ENCODE assay signal across 8 cellular contexts in the genomic region with DNA sequence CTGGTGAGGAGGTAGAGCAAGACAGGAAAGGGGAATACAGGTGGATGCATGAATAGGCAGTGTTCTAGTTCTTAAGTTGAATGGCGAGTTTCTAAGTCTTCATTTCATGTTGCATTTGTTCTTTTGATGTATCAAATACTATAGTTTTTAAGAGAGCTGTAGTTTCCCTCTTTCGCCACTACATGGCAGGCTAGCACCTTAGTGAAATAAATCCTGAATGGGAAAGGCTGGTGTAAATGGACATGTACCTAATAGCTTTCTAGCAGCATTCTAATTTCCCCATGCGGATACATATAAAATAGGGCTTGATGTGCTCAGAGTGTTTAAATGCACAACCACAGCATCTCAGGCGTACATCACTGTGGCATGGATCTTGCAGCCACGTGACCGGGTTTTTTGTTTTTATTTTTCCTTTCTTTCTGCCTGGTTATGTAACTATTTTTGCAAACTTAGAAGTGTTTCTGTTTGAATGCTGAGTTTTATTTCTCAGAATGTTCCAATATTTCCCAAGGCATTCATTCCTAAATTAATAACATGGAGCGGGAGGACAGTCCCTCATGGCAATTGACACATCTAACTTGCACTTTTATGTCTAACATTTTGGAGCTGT. TPM values are rescaled to one million over a fixed set of nuclear protein-coding genes. Genes with fewer than 3 reads are reported as not detected.
DNase-seq lines count a peak whose midpoint lies in the region; ATAC-seq, FAIRE-seq and TF ChIP-seq lines count a peak whose summit lies in the region.

No MANE protein-coding gene starts in this region.

- DNase-seq in stimulated activated CD4-positive, alpha-beta T cell treated with anti-CD3 and anti-CD28 coated beads, Interleukin-4, amount 100 ng/mL, for 24 hours = peak; percentile 52
- no peak for DNase-seq in stimulated activated CD4-positive, alpha-beta T cell treated with anti-CD3 and anti-CD28 coated beads, Interleukin-4, amount 100 ng/mL, for 1 hour
- DNase-seq in NCI-H1417 (lab: John Stamatoyannopoulos, UW) = peak; percentile 68 to 90 (median 75)
- DNase-seq in SJCRH30 = peak; percentile 52 to 84
- peak; percentile 94 for DNase-seq in choroid plexus epithelial cell (ENCODE audit: low read depth)
- peak; percentile 71 for DNase-seq in urothelium cell line (ENCODE audit: low spot score)

- H3K36me3 ChIP-seq in SJCRH30 = no peaks in the 10 kb centered on the region
- H3K36me3 ChIP-seq in liver (ENCODE audit: control insufficient read depth in 4 of 4, insufficient read depth in 3 of 4, low read depth in 1 of 4, low read length in 3 of 4) = no peaks in the 10 kb centered on the region

- WGBS in liver = 21% methylated on average over 7 of the region's 7 CpGs

- ATAC-seq in GM19035 (IDR thresholded peaks at IDR 0.05; ENCODE audit: unreplicated experiment) = no peak

- H3K27me3 ChIP-seq in SJCRH30 = no peaks in the 10 kb centered on the region; the same call in none of the 2 replicates
- no peaks in the 10 kb centered on the region for H3K27me3 ChIP-seq in liver (ENCODE audit: control insufficient read depth in 4 of 4, insufficient read depth in 4 of 4, low read length in 3 of 4)

- H3K4me3 ChIP-seq in SJCRH30 (no peak overlapping the region), choroid plexus epithelial cell (ENCODE audit: low read depth, low read length) (no peak overlapping the region), liver (ENCODE audit: low read depth in 1 of 3, low read length in 3 of 3) (no peak overlapping the region)

- TF ChIP-seq RAD21 in liver (IDR thresholded peaks at IDR 0.05) = peak; percentile 97 to 99

- H3K4me1 ChIP-seq in SJCRH30 (no peaks in the 10 kb centered on the region), liver (ENCODE audit: control insufficient read depth in 4 of 4, insufficient read depth in 4 of 4, low read length in 3 of 4) (peaks cover 0 to 17% (median 9%) of the 10 kb centered on the region in 4 donors)

- TF ChIP-seq CTCF in choroid plexus epithelial cell (conservative IDR thresholded peaks at IDR 0.05; ENCODE audit: low read depth, low read length) = peak; percentile 82
- TF ChIP-seq CTCF in liver (IDR thresholded peaks at IDR 0.05; ENCODE audit: low read depth, low read length, missing input control) = peak; percentile 93

- H3K27ac ChIP-seq in SJCRH30 (no peak overlapping the region), liver (ENCODE audit: low read depth in 1 of 2, low read length in 2 of 2) (no peak overlapping the region)

- H3K9ac ChIP-seq in liver (ENCODE audit: low read depth in 1 of 2, low read length in 2 of 2) = no peak overlapping the region

- peak; percentile 23 for FAIRE-seq in urothelium cell line (lab: Jason Lieb, UNC)

- H3K9me3 ChIP-seq in SJCRH30 (replicated peaks) (peaks cover 7% of the 10 kb centered on the region; the same call in 1 of the 2 replicates), liver (ENCODE audit: control insufficient read depth in 4 of 4, low read length in 3 of 4) (no peaks in the 10 kb centered on the region)

TF ChIP-seq in liver, 16 proteins besides CTCF, POLR2A, EP300 and RAD21:
- TF ChIP-seq SP1 (IDR thresholded peaks at IDR 0.05) (no peak), TAF1 (conservative IDR thresholded peaks at IDR 0.05) (no peak), HNF4G (IDR thresholded peaks at IDR 0.05) (no peak), JUND (IDR thresholded peaks at IDR 0.05) (no peak), RXRA (IDR thresholded peaks at IDR 0.05) (no peak), NR2F2 (IDR thresholded peaks at IDR 0.05) (no peak), FOXA2 (IDR thresholded peaks at IDR 0.05) (no peak), YY1 (IDR thresholded peaks at IDR 0.05) (no peak), FOXA1 (IDR thresholded peaks at IDR 0.05) (no peak), GABPA (IDR thresholded peaks at IDR 0.05 in 1 of 2, conservative IDR thresholded peaks at IDR 0.05 in 1 of 2) (no peak), EGR1 (IDR thresholded peaks at IDR 0.05; ENCODE audit: low read depth in 2 of 2) (no peak), HNF4A (conservative IDR thresholded peaks at IDR 0.05) (no peak)
- TF ChIP-seq, protein P1, sequence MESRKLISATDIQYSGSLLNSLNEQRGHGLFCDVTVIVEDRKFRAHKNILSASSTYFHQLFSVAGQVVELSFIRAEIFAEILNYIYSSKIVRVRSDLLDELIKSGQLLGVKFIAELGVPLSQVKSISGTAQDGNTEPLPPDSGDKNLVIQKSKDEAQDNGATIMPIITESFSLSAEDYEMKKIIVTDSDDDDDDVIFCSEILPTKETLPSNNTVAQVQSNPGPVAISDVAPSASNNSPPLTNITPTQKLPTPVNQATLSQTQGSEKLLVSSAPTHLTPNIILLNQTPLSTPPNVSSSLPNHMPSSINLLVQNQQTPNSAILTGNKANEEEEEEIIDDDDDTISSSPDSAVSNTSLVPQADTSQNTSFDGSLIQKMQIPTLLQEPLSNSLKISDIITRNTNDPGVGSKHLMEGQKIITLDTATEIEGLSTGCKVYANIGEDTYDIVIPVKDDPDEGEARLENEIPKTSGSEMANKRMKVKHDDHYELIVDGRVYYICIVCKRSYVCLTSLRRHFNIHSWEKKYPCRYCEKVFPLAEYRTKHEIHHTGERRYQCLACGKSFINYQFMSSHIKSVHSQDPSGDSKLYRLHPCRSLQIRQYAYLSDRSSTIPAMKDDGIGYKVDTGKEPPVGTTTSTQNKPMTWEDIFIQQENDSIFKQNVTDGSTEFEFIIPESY (IDR thresholded peaks at IDR 0.05) = no peak
- TF ChIP-seq, protein P2, sequence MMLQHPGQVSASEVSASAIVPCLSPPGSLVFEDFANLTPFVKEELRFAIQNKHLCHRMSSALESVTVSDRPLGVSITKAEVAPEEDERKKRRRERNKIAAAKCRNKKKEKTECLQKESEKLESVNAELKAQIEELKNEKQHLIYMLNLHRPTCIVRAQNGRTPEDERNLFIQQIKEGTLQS (IDR thresholded peaks at IDR 0.05) = no peak
- TF ChIP-seq, protein P3, sequence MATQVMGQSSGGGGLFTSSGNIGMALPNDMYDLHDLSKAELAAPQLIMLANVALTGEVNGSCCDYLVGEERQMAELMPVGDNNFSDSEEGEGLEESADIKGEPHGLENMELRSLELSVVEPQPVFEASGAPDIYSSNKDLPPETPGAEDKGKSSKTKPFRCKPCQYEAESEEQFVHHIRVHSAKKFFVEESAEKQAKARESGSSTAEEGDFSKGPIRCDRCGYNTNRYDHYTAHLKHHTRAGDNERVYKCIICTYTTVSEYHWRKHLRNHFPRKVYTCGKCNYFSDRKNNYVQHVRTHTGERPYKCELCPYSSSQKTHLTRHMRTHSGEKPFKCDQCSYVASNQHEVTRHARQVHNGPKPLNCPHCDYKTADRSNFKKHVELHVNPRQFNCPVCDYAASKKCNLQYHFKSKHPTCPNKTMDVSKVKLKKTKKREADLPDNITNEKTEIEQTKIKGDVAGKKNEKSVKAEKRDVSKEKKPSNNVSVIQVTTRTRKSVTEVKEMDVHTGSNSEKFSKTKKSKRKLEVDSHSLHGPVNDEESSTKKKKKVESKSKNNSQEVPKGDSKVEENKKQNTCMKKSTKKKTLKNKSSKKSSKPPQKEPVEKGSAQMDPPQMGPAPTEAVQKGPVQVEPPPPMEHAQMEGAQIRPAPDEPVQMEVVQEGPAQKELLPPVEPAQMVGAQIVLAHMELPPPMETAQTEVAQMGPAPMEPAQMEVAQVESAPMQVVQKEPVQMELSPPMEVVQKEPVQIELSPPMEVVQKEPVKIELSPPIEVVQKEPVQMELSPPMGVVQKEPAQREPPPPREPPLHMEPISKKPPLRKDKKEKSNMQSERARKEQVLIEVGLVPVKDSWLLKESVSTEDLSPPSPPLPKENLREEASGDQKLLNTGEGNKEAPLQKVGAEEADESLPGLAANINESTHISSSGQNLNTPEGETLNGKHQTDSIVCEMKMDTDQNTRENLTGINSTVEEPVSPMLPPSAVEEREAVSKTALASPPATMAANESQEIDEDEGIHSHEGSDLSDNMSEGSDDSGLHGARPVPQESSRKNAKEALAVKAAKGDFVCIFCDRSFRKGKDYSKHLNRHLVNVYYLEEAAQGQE (IDR thresholded peaks at IDR 0.05) = no peak
- TF ChIP-seq, protein P4, sequence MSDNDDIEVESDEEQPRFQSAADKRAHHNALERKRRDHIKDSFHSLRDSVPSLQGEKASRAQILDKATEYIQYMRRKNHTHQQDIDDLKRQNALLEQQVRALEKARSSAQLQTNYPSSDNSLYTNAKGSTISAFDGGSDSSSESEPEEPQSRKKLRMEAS (IDR thresholded peaks at IDR 0.05) = no peak

RNA-seq across cellular contexts. Expression of a gene that starts 23.5 kb away (rescaled TPM):
- total RNA-seq in SJCRH30 (2014; rRNA removed; shearing (Covaris generic)) = 62.2 and 82.7 TPM in 2 replicates
- 10 to 100 TPM; 17.4 to 21.2 TPM for total RNA-seq in liver
- polyA plus RNA-seq in liver = 10 to 100 TPM in 1 of 2 donors, 1 to 10 TPM in 1; 7.2 to 13.3 TPM

RNA-seq across cellular contexts. Expression of a gene that starts 24.5 kb away (rescaled TPM):
- 63.3 and 67.0 TPM in 2 replicates for total RNA-seq in SJCRH30 (2014; rRNA removed; shearing (Covaris generic))
- total RNA-seq in liver = 10 to 100 TPM; 27.7 to 39.5 TPM
- polyA plus RNA-seq in liver = 1 to 10 TPM; 6.2 to 8.0 TPM

RNA-seq across cellular contexts. Expression of a gene that starts 47.9 kb away (rescaled TPM):
- 5.0 and 7.5 TPM in 2 replicates for total RNA-seq in SJCRH30 (2014; rRNA removed; shearing (Covaris generic))
- total RNA-seq in liver = 1 to 10 TPM; 6.2 to 8.0 TPM
- 1 to 10 TPM; 3.6 to 6.8 TPM for polyA plus RNA-seq in liver
